In genomic region chr14:100107236-100107635, GRCh38 we compare ENCODE assay signal across 10 cellular contexts. TPM values are rescaled to one million over a fixed set of nuclear protein-coding genes. Genes with fewer than 3 reads are reported as not detected.
DNase-seq lines count a peak whose midpoint lies in the region; ATAC-seq and TF ChIP-seq lines count a peak whose summit lies in the region.
"Had no signal": no experiment of that assay in that cellular context is flagged by ENCODE, and none has a peak within 500 bp of the region (broad histone marks: within the 10 kb centered on the region; RNA-seq: fewer than 3 reads in every experiment).

No MANE protein-coding gene starts in this region.

- whole genome bisulfite sequencing in SK-N-SH (ENCODE audit: low lambda C conversion rate): 93% methylated on average over 5 of the region's 5 CpGs

- no peak for TF ChIP-seq POLR2A in vagina (IDR thresholded peaks at IDR 0.05)

- H3K4me1 ChIP-seq in vagina (peaks cover 63% of the 10 kb centered on the region), SK-N-SH (ENCODE audit: control insufficient read depth in 1 of 2, insufficient read depth in 2 of 2, low read depth in 1 of 2, low read length in 1 of 2) (peaks cover 15 to 30% of the 10 kb centered on the region in 2 experiments; a peak in 3 of 4 replicates)

- CTCF ChIA-PET in activated naive CD4-positive, alpha-beta T cell treated with anti-CD3 and anti-CD28 coated beads, Interleukin-2, amount 10 ng/mL, durations not matched to agents 7 days and 5 days (lab: Charles Lee): interaction anchor here (0.9 to 14.4 kb wide), 16 partner anchors 8 to 125 kb away, joined by 3 to 488 read pairs (median 8); partner anchors contain the start of gene EVL
- CTCF ChIA-PET in SK-N-SH (lab: Yijun Ruan, JAX): interaction anchor here (0.9 to 5.1 kb wide), 23 partner anchors 8 to 160 kb away, joined by 3 to 70 read pairs (median 8); partner anchors contain the start of gene DEGS2

- peaks cover 77% of the 10 kb centered on the region for H3K4me1 Mint-ChIP-seq in activated naive CD4-positive, alpha-beta T cell treated with anti-CD3 and anti-CD28 coated beads, Interleukin-2, amount 10 ng/mL, durations not matched to agents 7 days and 5 days
- peaks cover 45% of the 10 kb centered on the region for H3K4me1 Mint-ChIP-seq in memory B cell

- no peak overlapping the region for H3K4me2 ChIP-seq in SK-N-SH

- ATAC-seq in left ventricle myocardium superior: no peak
- ATAC-seq in memory B cell (ENCODE audit: low read depth): no peak

- H3K9me3 Mint-ChIP-seq in activated naive CD4-positive, alpha-beta T cell treated with anti-CD3 and anti-CD28 coated beads, Interleukin-2, amount 10 ng/mL, durations not matched to agents 7 days and 5 days: no peaks in the 10 kb centered on the region
- no peaks in the 10 kb centered on the region for H3K9me3 Mint-ChIP-seq in memory B cell

- POLR2A ChIA-PET in SK-N-SH (lab: Yijun Ruan, JAX): no interaction called here

- H3K27me3 ChIP-seq in vagina (no peaks in the 10 kb centered on the region), SK-N-SH (ENCODE audit: insufficient read depth) (no peaks in the 10 kb centered on the region)

- H3K27ac ChIP-seq in vagina (peak overlapping the region; percentile 30), SK-N-SH (ENCODE audit: low read depth in 2 of 2, low read length in 1 of 2) (no peak overlapping the region)

- no peaks in the 10 kb centered on the region for H3K9me3 ChIP-seq in vagina
- no peaks in the 10 kb centered on the region for H3K9me3 ChIP-seq in SK-N-SH

- TF ChIP-seq EP300 in SK-N-SH (IDR thresholded peaks at IDR 0.05; ENCODE audit: borderline replicate concordance in 1 of 2, low read depth in 1 of 2, low read length in 1 of 2): no peak

- no peak overlapping the region for H2AFZ ChIP-seq in SK-N-SH (ENCODE audit: low read depth)

- TF ChIP-seq CTCF in vagina (IDR thresholded peaks at IDR 0.05) (no peak), SK-N-SH (IDR thresholded peaks at IDR 0.05) (no peak)

- no peak overlapping the region for H3K4me3 Mint-ChIP-seq in activated naive CD4-positive, alpha-beta T cell treated with anti-CD3 and anti-CD28 coated beads, Interleukin-2, amount 10 ng/mL, durations not matched to agents 7 days and 5 days
- no peak overlapping the region for H3K4me3 Mint-ChIP-seq in memory B cell

- no peaks in the 10 kb centered on the region for H3K79me2 ChIP-seq in SK-N-SH (ENCODE audit: insufficient read depth)

- peak; percentile 75 for DNase-seq in cardiac septum (ENCODE audit: low spot score)
- no peak for DNase-seq in left ventricle myocardium superior
- DNase-seq in activated naive CD4-positive, alpha-beta T cell treated with anti-CD3 and anti-CD28 coated beads, Interleukin-2, amount 10 ng/mL, durations not matched to agents 7 days and 5 days: peak; percentile 31
- DNase-seq in memory B cell (ENCODE audit: low spot score in 2 of 2): no peak
- DNase-seq in vagina (ENCODE audit: extremely low spot score in 2 of 2): no peak
- no peak for DNase-seq in EL
- DNase-seq in SK-N-SH: no peak
- no peak for DNase-seq in DMS153 treated with DMSO at 0.1 percent for 48 hours (lab: John Stamatoyannopoulos, UW; ENCODE audit: unreplicated experiment)
- DNase-seq: amniotic stem cell, GOT3 had no signal

- H3K36me3 ChIP-seq in vagina: no peaks in the 10 kb centered on the region
- H3K36me3 ChIP-seq in SK-N-SH (replicated peaks in 1 of 2; ENCODE audit: control insufficient read depth in 1 of 2, insufficient read depth in 2 of 2, low read length in 1 of 2): no peaks in the 10 kb centered on the region

- H3K27ac Mint-ChIP-seq in activated naive CD4-positive, alpha-beta T cell treated with anti-CD3 and anti-CD28 coated beads, Interleukin-2, amount 10 ng/mL, durations not matched to agents 7 days and 5 days: peak overlapping the region; percentile 94
- H3K27ac Mint-ChIP-seq in memory B cell: peak overlapping the region; percentile 74

- H4K20me1 ChIP-seq in SK-N-SH (ENCODE audit: insufficient read depth): 0 out of 2 replicates have a peak, but pooled peaks cover 3% of the 10 kb centered on the region

- H3K4me3 ChIP-seq in vagina: no peak overlapping the region
- no peak overlapping the region for H3K4me3 ChIP-seq in SK-N-SH (ENCODE audit: low read depth in 2 of 2, low read length in 1 of 2)

- no peak overlapping the region for H3K9ac ChIP-seq in SK-N-SH

- no peaks in the 10 kb centered on the region for H3K27me3 Mint-ChIP-seq in activated naive CD4-positive, alpha-beta T cell treated with anti-CD3 and anti-CD28 coated beads, Interleukin-2, amount 10 ng/mL, durations not matched to agents 7 days and 5 days
- no peaks in the 10 kb centered on the region for H3K27me3 Mint-ChIP-seq in memory B cell

- H3F3A ChIP-seq in SK-N-SH (replicated peaks; ENCODE audit: insufficient read depth): peaks cover 16% of the 10 kb centered on the region

- peaks cover 83% of the 10 kb centered on the region for H3K36me3 Mint-ChIP-seq in activated naive CD4-positive, alpha-beta T cell treated with anti-CD3 and anti-CD28 coated beads, Interleukin-2, amount 10 ng/mL, durations not matched to agents 7 days and 5 days
- peaks cover 21% of the 10 kb centered on the region for H3K36me3 Mint-ChIP-seq in memory B cell

- H3K9me2 ChIP-seq in SK-N-SH: no peaks in the 10 kb centered on the region

- intact Hi-C loops in cardiac septum (cut with DNase I): loop anchor here (5.0 kb wide), 1 partner anchor 50 kb away; no protein-coding TSS in a partner anchor
- intact Hi-C loops in left ventricle myocardium superior (cut with micrococcal nuclease): loop anchor here (5.0 kb wide), 1 partner anchor 125 kb away; no protein-coding TSS in a partner anchor
- intact Hi-C loops in vagina (cut with DNase I): loop anchor here (2.0 kb wide), 1 partner anchor 124 kb away; no protein-coding TSS in a partner anchor

- TF ChIP-seq RAD21 in SK-N-SH (IDR thresholded peaks at IDR 0.05; ENCODE audit: low read length): no peak

TF ChIP-seq in SK-N-SH, 30 proteins besides CTCF, POLR2A, EP300 and RAD21:
- TF ChIP-seq FOXJ3 (CRISPR knock-in tag; IDR thresholded peaks at IDR 0.05): no peak

RNA-seq across cellular contexts. Expression of gene EVL, which starts 42.0 kb away (rescaled TPM):
- 46.3 TPM for total RNA-seq in cardiac septum
- total RNA-seq in left ventricle myocardium superior: 54.4 TPM
- 112 TPM for total RNA-seq in vagina
- polyA plus RNA-seq in SK-N-SH (2012; rRNA removed): 34.2 and 36.5 TPM in 2 replicates
- 21.7 and 28.2 TPM in 2 replicates for polyA plus RNA-seq in SK-N-SH (2012; cell fraction: cytosol; rRNA removed)
- polyA plus RNA-seq in SK-N-SH (2012; cell fraction: nucleus; rRNA removed): 224 and 260 TPM in 2 replicates

RNA-seq across cellular contexts. Expression of gene DEGS2, which starts 52.2 kb away (rescaled TPM):
- not detected for total RNA-seq in cardiac septum
- not detected for total RNA-seq in left ventricle myocardium superior
- 19.9 TPM for total RNA-seq in vagina
- polyA plus RNA-seq in SK-N-SH (2012; rRNA removed): 0.02 TPM in 2 replicates
- polyA plus RNA-seq in SK-N-SH (2012; cell fraction: cytosol; rRNA removed): under 0.01 and 0.01 TPM in 2 replicates
- polyA plus RNA-seq in SK-N-SH (2012; cell fraction: nucleus; rRNA removed): 0.16 and 0.18 TPM in 2 replicates

Comparison
In these comparisons a context has a peak if more than half of its experiments do, and no peak if none do; other contexts are left out.
1. DNase-seq: peak in cardiac septum (single experiment) and activated naive CD4-positive, alpha-beta T cell treated with anti-CD3 and anti-CD28 coated beads, Interleukin-2, amount 10 ng/mL, durations not matched to agents 7 days and 5 days (single experiment); none in left ventricle myocardium superior (single experiment), memory B cell (0 of 2), vagina (0 of 2), EL (single experiment), SK-N-SH (single experiment) and DMS153 treated with DMSO at 0.1 percent for 48 hours (single experiment).
2. RNA of gene DEGS2, which starts 52.2 kb away (total RNA-seq): 19.9 TPM in vagina (single experiment); not detected in cardiac septum (single experiment) and not detected in left ventricle myocardium superior (single experiment); every median in the first group is over 10 times any median in the second.